Comparison of ENCODE assay signal across 23 cellular contexts in the genomic region with DNA sequence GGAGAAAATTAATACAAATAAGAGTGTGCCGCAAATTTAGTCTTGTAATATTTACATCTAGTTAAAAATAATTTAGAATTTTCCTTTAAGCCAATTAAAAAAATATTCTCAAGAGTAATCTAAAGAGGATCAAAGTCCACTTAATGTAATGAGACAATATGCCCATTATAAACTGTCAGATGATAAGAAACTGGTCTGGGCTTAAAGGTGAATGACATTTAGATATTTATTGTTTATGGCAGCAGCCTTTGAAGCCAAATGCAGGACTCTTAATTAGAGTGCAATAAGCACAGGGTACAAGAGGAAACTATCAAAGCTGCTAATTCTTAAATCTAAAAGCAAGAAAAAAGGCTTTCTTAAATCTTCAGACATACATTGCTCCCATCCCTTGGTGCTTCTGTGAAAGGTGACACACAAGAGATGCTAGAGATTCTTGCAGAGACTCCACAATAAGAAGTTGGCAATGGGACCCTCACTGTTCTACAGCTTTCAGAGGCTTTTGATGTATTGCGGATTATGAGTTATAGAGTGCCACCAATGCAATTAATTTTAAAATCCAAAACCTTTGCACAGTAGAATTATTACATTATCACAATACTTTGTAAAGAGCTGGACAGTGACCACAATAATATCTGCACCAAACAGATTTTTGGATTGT.
DNase-seq lines count a peak whose midpoint lies in the region; ATAC-seq, FAIRE-seq and TF ChIP-seq lines count a peak whose summit lies in the region.
"Had no signal": no experiment of that assay in that cellular context is flagged by ENCODE, and none has a peak within 500 bp of the region (broad histone marks: within the 10 kb centered on the region; RNA-seq: fewer than 3 reads in every experiment).

No MANE protein-coding gene starts in this region.

- H3K79me2 ChIP-seq in HepG2 (ENCODE audit: insufficient read depth, low read length) = peaks cover 32% of the 10 kb centered on the region

- H4K20me1 ChIP-seq in HepG2 (ENCODE audit: insufficient read depth, low read length) = peaks cover 6% of the 10 kb centered on the region; the same call in 1 of the 2 replicates

- H3K27ac ChIP-seq in HepG2 (ENCODE audit: extremely low read length, insufficient read depth, low read length) (no peak overlapping the region), right lobe of liver (no peak overlapping the region), thyroid gland (no peak overlapping the region)
- H3K27ac ChIP-seq: A549 had no signal

- H3K36me3 ChIP-seq in HepG2 (replicated peaks in 1 of 2; ENCODE audit: control insufficient read depth in 1 of 2, insufficient read depth in 2 of 2, low read length in 2 of 2) (peaks cover 30 to 75% of the 10 kb centered on the region in 2 experiments), right lobe of liver (peaks cover 0 to 5% (median 1%) of the 10 kb centered on the region in 4 donors), thyroid gland (no peaks in the 10 kb centered on the region)
- H3K36me3 ChIP-seq: HAP-1 had no signal

- CTCF ChIA-PET in HepG2 (lab: Yijun Ruan, JAX; ENCODE audit: low intra/inter-chr PET ratio, low total read pairs) = no interaction called here

- H3K9ac ChIP-seq in HepG2 (ENCODE audit: insufficient read depth, low read depth, low read length) = no peak overlapping the region

- H3K9me3 ChIP-seq in HepG2 (ENCODE audit: low read length) (no peaks in the 10 kb centered on the region), right lobe of liver (no peaks in the 10 kb centered on the region), thyroid gland (no peaks in the 10 kb centered on the region)
- H3K9me3 ChIP-seq: A549, HAP-1 had no signal

- BruUV-seq in HepG2 (replicated peaks; lab: Mats Ljungman, UMichigan) = no TSS peak

- TF ChIP-seq POLR2A in HepG2 (IDR thresholded peaks at IDR 0.05; ENCODE audit: insufficient read depth in 1 of 2, low read depth in 2 of 2, low read length in 2 of 2) = no peak
- no peak for TF ChIP-seq POLR2A in right lobe of liver (IDR thresholded peaks at IDR 0.05)
- no peak for TF ChIP-seq POLR2A in thyroid gland (IDR thresholded peaks at IDR 0.05)

- H3K4me3 ChIP-seq in HepG2 (replicated peaks in 1 of 3; ENCODE audit: insufficient read depth in 1 of 3, low read depth in 2 of 3, low read length in 3 of 3) = no peak overlapping the region
- H3K4me3 ChIP-seq in right lobe of liver = no peak overlapping the region
- H3K4me3 ChIP-seq in retinal pigment epithelial cell (ENCODE audit: low read length) = no peak overlapping the region
- H3K4me3 ChIP-seq in thyroid gland (replicated peaks in 1 of 3) = no peak overlapping the region
- H3K4me3 ChIP-seq: A549, HAP-1 had no signal

- H3K4me1 ChIP-seq in HepG2 (ENCODE audit: insufficient read depth, low read length) (peaks cover 13% of the 10 kb centered on the region), right lobe of liver (no peaks in the 10 kb centered on the region), thyroid gland (no peaks in the 10 kb centered on the region)
- H3K4me1 ChIP-seq: A549, HAP-1 had no signal

- DNase-seq in HepG2 (ENCODE audit: low spot score) (no peak), right lobe of liver (no peak), left colon (no peak), retinal pigment epithelial cell (ENCODE audit: low read depth) (peak; percentile 30), thyroid gland (no peak), Ammon's horn (ENCODE audit: low spot score) (no peak), T-helper 1 cell (no peak)
- DNase-seq: 8988T; ACHN; AML-193; C1 segment of cervical spinal cord; Calu3; CD4-positive, alpha-beta memory T cell; COR-L47; DMS53; DMS79 treated with DMSO at 0.1 percent for 48 hours; GF-D8; GOT3; HFFc6 had no signal

- no peak overlapping the region for H2AFZ ChIP-seq in HepG2 (ENCODE audit: low read length)

- in situ Hi-C loops in HepG2 (cut with HindIII; ENCODE audit: extremely low pct_ligation_motif_present, low pct_unique_long_range_greater_than_20kb) = no loop called here

- TF ChIP-seq CTCF in HepG2 (CRISPR knock-in tag; IDR thresholded peaks at IDR 0.05) = no peak
- no peak for TF ChIP-seq CTCF in right lobe of liver (IDR thresholded peaks at IDR 0.05)
- TF ChIP-seq CTCF in retinal pigment epithelial cell (conservative IDR thresholded peaks at IDR 0.05; ENCODE audit: low read depth, low read length) = no peak
- TF ChIP-seq CTCF in thyroid gland (IDR thresholded peaks at IDR 0.05) = no peak

- POLR2A ChIA-PET in HepG2 (lab: Yijun Ruan, JAX) = no interaction called here

- no peak for TF ChIP-seq EP300 in HepG2 (IDR thresholded peaks at IDR 0.05; ENCODE audit: low read depth in 2 of 2, low read length in 2 of 2)
- no peak for TF ChIP-seq EP300 in HepG2 (CRISPR knock-in tag; IDR thresholded peaks at IDR 0.05; ENCODE audit: borderline replicate concordance)

- ATAC-seq in HepG2 (no peak), right lobe of liver (no peak), left colon (peak; percentile 63)
- ATAC-seq: A549 had no signal

- intact Hi-C loops in HepG2 (cut with micrococcal nuclease; ENCODE audit: unreplicated experiment) = no loop called here
- intact Hi-C loops in right lobe of liver (cut with DNase I) = no loop called here
- intact Hi-C loops in left colon (cut with DNase I, micrococcal nuclease) = no loop called here
- intact Hi-C loops in thyroid gland (cut with DNase I) = no loop called here

- 96% methylated on average over 2 of the region's 2 CpGs for WGBS in HepG2 (ENCODE audit: low lambda C conversion rate)
- WGBS in right lobe of liver (ENCODE audit: insufficient coverage, low coverage, low lambda C conversion rate, missing lambda C conversion rate) = 74% methylated on average over 2 of the region's 2 CpGs
- 97 to 98% methylated on average over 2 of the region's 2 CpGs for WGBS in thyroid gland, 2 donors

- no peak for TF ChIP-seq RAD21 in HepG2 (CRISPR knock-in tag; IDR thresholded peaks at IDR 0.05)

- H3K27me3 ChIP-seq in HepG2 (ENCODE audit: control insufficient read depth in 1 of 2, insufficient read depth in 2 of 2, low read length in 2 of 2) (no peaks in the 10 kb centered on the region), right lobe of liver (no peaks in the 10 kb centered on the region), thyroid gland (no peaks in the 10 kb centered on the region)

- H3K4me2 ChIP-seq in HepG2 (ENCODE audit: low read depth, low read length) = no peak overlapping the region
- H3K4me2 ChIP-seq: A549 had no signal

- FAIRE-seq in HepG2 (lab: Jason Lieb, UNC) = no peak
- FAIRE-seq: A549, GM12891, H54 had no signal

TF ChIP-seq in HepG2, 621 proteins besides CTCF, POLR2A, EP300 and RAD21:
- TF ChIP-seq RBM22 (optimal IDR thresholded peaks at IDR 0.05; ENCODE audit: low read length) (peak; percentile 99), ZNF878 (CRISPR knock-in tag; IDR thresholded peaks at IDR 0.05) (no peak), NFE2L2 (IDR thresholded peaks at IDR 0.05; ENCODE audit: low read length) (no peak), AGO1 (IDR thresholded peaks at IDR 0.05; ENCODE audit: low read depth, low read length, poor library complexity, severe bottlenecking) (no peak)
